9 cellular contexts compared by ENCODE assay signal in genomic region chr4:127781303-127782024, GRCh38. TPM values are rescaled to one million over a fixed set of nuclear protein-coding genes. Genes with fewer than 3 reads are reported as not detected.
DNase-seq lines count a peak whose midpoint lies in the region; ATAC-seq and TF ChIP-seq lines count a peak whose summit lies in the region.
"Had no signal": no experiment of that assay in that cellular context is flagged by ENCODE, and none has a peak within 500 bp of the region (broad histone marks: within the 10 kb centered on the region; RNA-seq: fewer than 3 reads in every experiment).

No MANE protein-coding gene starts in this region.

- peaks cover 27% of the 10 kb centered on the region for H3K4me1 Mint-ChIP-seq in activated T-helper 2 cell treated with anti-CD3 and anti-CD28 coated beads, Interferon-gamma antibody, Interleukin-2, Interleukin-4, amounts not matched to agents 10 μg/mL and 5 μg/mL and 100 μg/mL, durations not matched to agents 14 hours and 24 hours and 36 hours (ENCODE audit: low read depth)

- peak overlapping the region; percentile 88 for H3K4me3 Mint-ChIP-seq in activated T-helper 2 cell treated with anti-CD3 and anti-CD28 coated beads, Interferon-gamma antibody, Interleukin-2, Interleukin-4, amounts not matched to agents 10 μg/mL and 5 μg/mL and 100 μg/mL, durations not matched to agents 14 hours and 24 hours and 36 hours (ENCODE audit: low read depth)

- peaks cover 13% of the 10 kb centered on the region; the same call in 1 of the 2 replicates for H3K9me3 ChIP-seq in BLaER1
- no peaks in the 10 kb centered on the region for H3K9me3 ChIP-seq in osteoblast (ENCODE audit: low read depth, low read length)

- peak overlapping the region; percentile 44; the same call in 1 of the 2 replicates for H3K27ac ChIP-seq in BLaER1
- peak overlapping the region; percentile 68 for H3K27ac ChIP-seq in osteoblast (ENCODE audit: low read depth, low read length)

- no peak for TF ChIP-seq CTCF in osteoblast (IDR thresholded peaks at IDR 0.05; ENCODE audit: extremely low read depth, low read depth, low read length)

- H3K9ac ChIP-seq in BLaER1 = peak overlapping the region; percentile 43; the same call in 1 of the 2 replicates

- H3K36me3 ChIP-seq in BLaER1 (no peaks in the 10 kb centered on the region), osteoblast (ENCODE audit: insufficient read depth, low read length) (no peaks in the 10 kb centered on the region)

- H3K4me2 ChIP-seq in BLaER1 (peak overlapping the region; percentile 73), osteoblast (ENCODE audit: insufficient read depth, low read length) (peak overlapping the region; percentile 100)

- intact Hi-C loops in activated T-helper 2 cell treated with anti-CD3 and anti-CD28 coated beads, Interferon-gamma antibody, Interleukin-2, Interleukin-4, amounts not matched to agents 10 μg/mL and 5 μg/mL and 100 μg/mL, durations not matched to agents 14 hours and 24 hours and 36 hours (cut with micrococcal nuclease) = loop anchor here (1.0 to 10.0 kb wide), 6 partner anchors 99 to 1311 kb away; partner anchors contain the start of genes ABHD18, INTU, LARP1B and MFSD8
- intact Hi-C loops in head of caudate nucleus (cut with DNase I) = loop anchor here (2.0 kb wide), 1 partner anchor 279 kb away; the partner anchor contains the start of gene LARP1B

- peak overlapping the region; percentile 98 for H2AFZ ChIP-seq in osteoblast (ENCODE audit: low read length)

- peaks cover 9% of the 10 kb centered on the region for H3K36me3 Mint-ChIP-seq in activated T-helper 2 cell treated with anti-CD3 and anti-CD28 coated beads, Interferon-gamma antibody, Interleukin-2, Interleukin-4, amounts not matched to agents 10 μg/mL and 5 μg/mL and 100 μg/mL, durations not matched to agents 14 hours and 24 hours and 36 hours (ENCODE audit: low read depth)

- ATAC-seq in GM19324 (IDR thresholded peaks at IDR 0.05; ENCODE audit: low FRiP score, unreplicated experiment) (peak; percentile 48), HG03378 (IDR thresholded peaks at IDR 0.05; ENCODE audit: unreplicated experiment) (peak; percentile 31)

- H3K9me3 Mint-ChIP-seq in activated T-helper 2 cell treated with anti-CD3 and anti-CD28 coated beads, Interferon-gamma antibody, Interleukin-2, Interleukin-4, amounts not matched to agents 10 μg/mL and 5 μg/mL and 100 μg/mL, durations not matched to agents 14 hours and 24 hours and 36 hours = no peaks in the 10 kb centered on the region

- no peaks in the 10 kb centered on the region for H3K4me1 ChIP-seq in BLaER1
- peaks cover 9% of the 10 kb centered on the region for H3K4me1 ChIP-seq in osteoblast (ENCODE audit: insufficient read depth, low read length)

- H3K27me3 ChIP-seq in BLaER1 (peaks cover 29% of the 10 kb centered on the region), osteoblast (ENCODE audit: insufficient read depth, low read length) (peaks cover 21% of the 10 kb centered on the region)

- no peak for DNase-seq in activated T-helper 2 cell treated with anti-CD3 and anti-CD28 coated beads, Interferon-gamma antibody, Interleukin-2, Interleukin-4, amounts not matched to agents 10 μg/mL and 5 μg/mL and 100 μg/mL, durations not matched to agents 14 hours and 24 hours and 36 hours (ENCODE audit: low spot score)
- DNase-seq in head of caudate nucleus (peak in 31 of 42 donors; percentile 1 to 73 (median 39)), osteoblast (ENCODE audit: insufficient read length, low spot score, missing footprints) (peak; percentile 82), HK-2 (ENCODE audit: unreplicated experiment) (no peak), LoVo (ENCODE audit: low spot score) (no peak)

- H4K20me1 ChIP-seq in BLaER1 (no peaks in the 10 kb centered on the region), osteoblast (ENCODE audit: insufficient read depth, low read length) (no peaks in the 10 kb centered on the region)

- H3K27ac Mint-ChIP-seq in activated T-helper 2 cell treated with anti-CD3 and anti-CD28 coated beads, Interferon-gamma antibody, Interleukin-2, Interleukin-4, amounts not matched to agents 10 μg/mL and 5 μg/mL and 100 μg/mL, durations not matched to agents 14 hours and 24 hours and 36 hours = peak overlapping the region; percentile 21

- H3K79me2 ChIP-seq in osteoblast (ENCODE audit: insufficient read depth, low read length) = no peaks in the 10 kb centered on the region

- H3K27me3 Mint-ChIP-seq in activated T-helper 2 cell treated with anti-CD3 and anti-CD28 coated beads, Interferon-gamma antibody, Interleukin-2, Interleukin-4, amounts not matched to agents 10 μg/mL and 5 μg/mL and 100 μg/mL, durations not matched to agents 14 hours and 24 hours and 36 hours (ENCODE audit: low read depth) = peaks cover 66% of the 10 kb centered on the region

- peak overlapping the region; percentile 68 for H3K4me3 ChIP-seq in BLaER1
- H3K4me3 ChIP-seq in osteoblast (ENCODE audit: insufficient read depth, low read length) = peak overlapping the region; percentile 88

RNA-seq across cellular contexts. Expression of gene HSPA4L, which starts 0.7 kb away (rescaled TPM):
- total RNA-seq in activated T-helper 2 cell treated with anti-CD3 and anti-CD28 coated beads, Interferon-gamma antibody, Interleukin-2, Interleukin-4, amounts not matched to agents 10 μg/mL and 5 μg/mL and 100 μg/mL, durations not matched to agents 14 hours and 24 hours and 36 hours = 5.0 and 5.2 TPM in 2 replicates
- total RNA-seq in osteoblast = 4.0 and 4.7 TPM in 2 replicates

RNA-seq across cellular contexts. Expression of gene SLC25A31, which starts 51.3 kb away (rescaled TPM):
- total RNA-seq in activated T-helper 2 cell treated with anti-CD3 and anti-CD28 coated beads, Interferon-gamma antibody, Interleukin-2, Interleukin-4, amounts not matched to agents 10 μg/mL and 5 μg/mL and 100 μg/mL, durations not matched to agents 14 hours and 24 hours and 36 hours = not detected in 2 replicates
- not detected in 2 replicates for total RNA-seq in osteoblast
- total RNA-seq: T-helper 2 cell treated with Interferon-gamma antibody and Interleukin-4, amounts not matched to agents 100 ng/mL and 5 ng/mL, for 36 hours had no signal

Comparison
In these comparisons a context has a peak if more than half of its experiments do, and no peak if none do; other contexts are left out.
1. DNase-seq: peak in head of caudate nucleus (31 of 42) and osteoblast (single experiment); none in activated T-helper 2 cell treated with anti-CD3 and anti-CD28 coated beads, Interferon-gamma antibody, Interleukin-2, Interleukin-4, amounts not matched to agents 10 μg/mL and 5 μg/mL and 100 μg/mL, durations not matched to agents 14 hours and 24 hours and 36 hours (single experiment), HK-2 (single experiment) and LoVo (single experiment).